8 cellular contexts compared by ENCODE assay signal in genomic region chr2:190791347-190791982, GRCh38.
DNase-seq lines count a peak whose midpoint lies in the region; ATAC-seq and TF ChIP-seq lines count a peak whose summit lies in the region.

No MANE protein-coding gene starts in this region.

- no peak overlapping the region for H3K9ac ChIP-seq in subcutaneous abdominal adipose tissue (ENCODE audit: low read length in 5 of 5)

- POLR2A ChIA-PET in BJ (lab: Charles Lee): no interaction called here

- DNase-seq in BJ (ENCODE audit: low read depth): peak; percentile 39
- peak; percentile 89 for DNase-seq in NCI-H2227 treated with DMSO at 0.1 percent for 48 hours (lab: John Stamatoyannopoulos, UW)
- peak; percentile 51 for DNase-seq in brain microvascular endothelial cell
- peak in 1 of 3 donors; percentile 30 for DNase-seq in right lobe of liver
- no peak for DNase-seq in prostate gland (ENCODE audit: low spot score)
- no peak for DNase-seq in midbrain (lab: John Stamatoyannopoulos, UW)

- H3K9me3 ChIP-seq in right lobe of liver (no peaks in the 10 kb centered on the region), subcutaneous abdominal adipose tissue (ENCODE audit: control insufficient read depth in 5 of 5, low read length in 5 of 5) (no peaks in the 10 kb centered on the region), prostate gland (no peaks in the 10 kb centered on the region)

- H3K27me3 ChIP-seq in BJ (ENCODE audit: control insufficient read depth, insufficient read depth, low read length): no peaks in the 10 kb centered on the region
- no peaks in the 10 kb centered on the region for H3K27me3 ChIP-seq in brain microvascular endothelial cell (replicated peaks)
- no peaks in the 10 kb centered on the region for H3K27me3 ChIP-seq in right lobe of liver
- H3K27me3 ChIP-seq in subcutaneous abdominal adipose tissue (ENCODE audit: control insufficient read depth in 5 of 5, insufficient read depth in 4 of 5, low read length in 5 of 5): no peaks in the 10 kb centered on the region
- no peaks in the 10 kb centered on the region for H3K27me3 ChIP-seq in prostate gland (replicated peaks; ENCODE audit: insufficient read depth)

- intact Hi-C loops in right lobe of liver (cut with DNase I): no loop called here
- intact Hi-C loops in prostate gland (cut with DNase I): no loop called here

- in situ Hi-C loops in brain microvascular endothelial cell (cut with HindIII; ENCODE audit: low pct_ligation_motif_present, low sequenced_read_pairs): no loop called here

- H3K27ac ChIP-seq in brain microvascular endothelial cell: peak overlapping the region; percentile 3
- H3K27ac ChIP-seq in right lobe of liver: no peak overlapping the region
- H3K27ac ChIP-seq in subcutaneous abdominal adipose tissue (ENCODE audit: low read depth, low read length): peak overlapping the region; percentile 5
- H3K27ac ChIP-seq in prostate gland: no peak overlapping the region

- ATAC-seq in right lobe of liver (peak; percentile 63 to 94 (median 78)), HG03135 (IDR thresholded peaks at IDR 0.05; ENCODE audit: unreplicated experiment) (no peak)

- H3K36me3 ChIP-seq in BJ (ENCODE audit: control insufficient read depth, insufficient read depth, low read length) (no peaks in the 10 kb centered on the region), brain microvascular endothelial cell (replicated peaks) (no peaks in the 10 kb centered on the region), right lobe of liver (no peaks in the 10 kb centered on the region), subcutaneous abdominal adipose tissue (ENCODE audit: control insufficient read depth in 5 of 5, insufficient read depth in 5 of 5, low read length in 5 of 5) (no peaks in the 10 kb centered on the region), prostate gland (no peaks in the 10 kb centered on the region)

- H3K4me3 ChIP-seq in BJ (ENCODE audit: low read depth, low read length) (no peak overlapping the region), brain microvascular endothelial cell (ENCODE audit: low read depth, low read length) (no peak overlapping the region), right lobe of liver (no peak overlapping the region), subcutaneous abdominal adipose tissue (ENCODE audit: low read depth in 1 of 5, low read length in 5 of 5) (peak overlapping the region in 1 of 5 donors; percentile 8), prostate gland (no peak overlapping the region)

- CTCF ChIA-PET in BJ (lab: Yijun Ruan, JAX): no interaction called here

- WGBS in right lobe of liver (ENCODE audit: insufficient coverage, low coverage, low lambda C conversion rate, missing lambda C conversion rate): 47% methylated on average over 7 of the region's 7 CpGs
- WGBS in prostate gland: 50% methylated on average over 7 of the region's 7 CpGs

- no peak for TF ChIP-seq POLR2A in right lobe of liver (IDR thresholded peaks at IDR 0.05)
- TF ChIP-seq POLR2A in prostate gland (IDR thresholded peaks at IDR 0.05): no peak

- TF ChIP-seq CTCF in BJ (IDR thresholded peaks at IDR 0.05; ENCODE audit: insufficient read depth, low read depth, low read length) (no peak), brain microvascular endothelial cell (IDR thresholded peaks at IDR 0.05; ENCODE audit: low read depth, low read length, missing control alignments) (no peak), right lobe of liver (IDR thresholded peaks at IDR 0.05) (no peak), prostate gland (IDR thresholded peaks at IDR 0.05) (no peak)

- H3K4me1 ChIP-seq in right lobe of liver: no peaks in the 10 kb centered on the region
- H3K4me1 ChIP-seq in subcutaneous abdominal adipose tissue (ENCODE audit: control insufficient read depth in 5 of 5, insufficient read depth in 5 of 5, low read length in 5 of 5): peaks cover 0 to 26% (median 3%) of the 10 kb centered on the region in 5 donors
- H3K4me1 ChIP-seq in prostate gland (replicated peaks): no peaks in the 10 kb centered on the region

Comparison
In these comparisons a context has a peak if more than half of its experiments do, and no peak if none do; other contexts are left out.
1. DNase-seq: peak in BJ (single experiment), NCI-H2227 treated with DMSO at 0.1 percent for 48 hours (single experiment) and brain microvascular endothelial cell (single experiment); none in prostate gland (single experiment) and midbrain (single experiment).
2. H3K27ac ChIP-seq: peak in brain microvascular endothelial cell (single experiment) and subcutaneous abdominal adipose tissue (single experiment); none in right lobe of liver (0 of 3) and prostate gland (0 of 2).